ENCODE assay signal across 1 cellular context in genomic region chr21:46126321-46127238, GRCh38.
TF ChIP-seq lines count a peak whose summit lies in the region.

No MANE protein-coding gene starts in this region.

TF ChIP-seq in K562, 482 proteins besides CTCF, POLR2A, EP300 and RAD21:
- no peak for TF ChIP-seq RAD51 (IDR thresholded peaks at IDR 0.05; ENCODE audit: borderline replicate concordance, low read depth)
- TF ChIP-seq, protein P1, sequence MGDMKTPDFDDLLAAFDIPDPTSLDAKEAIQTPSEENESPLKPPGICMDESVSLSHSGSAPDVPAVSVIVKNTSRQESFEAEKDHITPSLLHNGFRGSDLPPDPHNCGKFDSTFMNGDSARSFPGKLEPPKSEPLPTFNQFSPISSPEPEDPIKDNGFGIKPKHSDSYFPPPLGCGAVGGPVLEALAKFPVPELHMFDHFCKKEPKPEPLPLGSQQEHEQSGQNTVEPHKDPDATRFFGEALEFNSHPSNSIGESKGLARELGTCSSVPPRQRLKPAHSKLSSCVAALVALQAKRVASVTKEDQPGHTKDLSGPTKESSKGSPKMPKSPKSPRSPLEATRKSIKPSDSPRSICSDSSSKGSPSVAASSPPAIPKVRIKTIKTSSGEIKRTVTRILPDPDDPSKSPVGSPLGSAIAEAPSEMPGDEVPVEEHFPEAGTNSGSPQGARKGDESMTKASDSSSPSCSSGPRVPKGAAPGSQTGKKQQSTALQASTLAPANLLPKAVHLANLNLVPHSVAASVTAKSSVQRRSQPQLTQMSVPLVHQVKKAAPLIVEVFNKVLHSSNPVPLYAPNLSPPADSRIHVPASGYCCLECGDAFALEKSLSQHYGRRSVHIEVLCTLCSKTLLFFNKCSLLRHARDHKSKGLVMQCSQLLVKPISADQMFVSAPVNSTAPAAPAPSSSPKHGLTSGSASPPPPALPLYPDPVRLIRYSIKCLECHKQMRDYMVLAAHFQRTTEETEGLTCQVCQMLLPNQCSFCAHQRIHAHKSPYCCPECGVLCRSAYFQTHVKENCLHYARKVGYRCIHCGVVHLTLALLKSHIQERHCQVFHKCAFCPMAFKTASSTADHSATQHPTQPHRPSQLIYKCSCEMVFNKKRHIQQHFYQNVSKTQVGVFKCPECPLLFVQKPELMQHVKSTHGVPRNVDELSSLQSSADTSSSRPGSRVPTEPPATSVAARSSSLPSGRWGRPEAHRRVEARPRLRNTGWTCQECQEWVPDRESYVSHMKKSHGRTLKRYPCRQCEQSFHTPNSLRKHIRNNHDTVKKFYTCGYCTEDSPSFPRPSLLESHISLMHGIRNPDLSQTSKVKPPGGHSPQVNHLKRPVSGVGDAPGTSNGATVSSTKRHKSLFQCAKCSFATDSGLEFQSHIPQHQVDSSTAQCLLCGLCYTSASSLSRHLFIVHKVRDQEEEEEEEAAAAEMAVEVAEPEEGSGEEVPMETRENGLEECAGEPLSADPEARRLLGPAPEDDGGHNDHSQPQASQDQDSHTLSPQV (IDR thresholded peaks at IDR 0.05): no peak
- TF ChIP-seq, protein P2, sequence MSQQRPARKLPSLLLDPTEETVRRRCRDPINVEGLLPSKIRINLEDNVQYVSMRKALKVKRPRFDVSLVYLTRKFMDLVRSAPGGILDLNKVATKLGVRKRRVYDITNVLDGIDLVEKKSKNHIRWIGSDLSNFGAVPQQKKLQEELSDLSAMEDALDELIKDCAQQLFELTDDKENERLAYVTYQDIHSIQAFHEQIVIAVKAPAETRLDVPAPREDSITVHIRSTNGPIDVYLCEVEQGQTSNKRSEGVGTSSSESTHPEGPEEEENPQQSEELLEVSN (IDR thresholded peaks at IDR 0.05; ENCODE audit: borderline replicate concordance in 1 of 2, extremely low read depth in 1 of 2, insufficient read depth in 1 of 2, insufficient read length in 1 of 2, low read depth in 1 of 2, low read length in 1 of 2, poor library complexity in 1 of 2, severe bottlenecking in 1 of 2): no peak
- TF ChIP-seq SRSF1 (IDR thresholded peaks at IDR 0.05; ENCODE audit: low read depth, low read length): no peak
- no peak for TF ChIP-seq POLR2AphosphoS2 (IDR thresholded peaks at IDR 0.05; ENCODE audit: low read length)
- TF ChIP-seq RBM17 (IDR thresholded peaks at IDR 0.05; ENCODE audit: borderline replicate concordance, low read depth, low read length): no peak
- TF ChIP-seq SIN3A (IDR thresholded peaks at IDR 0.05; ENCODE audit: borderline replicate concordance in 2 of 2, control insufficient read depth in 1 of 2, low read depth in 2 of 2, low read length in 2 of 2): no peak
- no peak for TF ChIP-seq ZSCAN29 (IDR thresholded peaks at IDR 0.05)
- no peak for TF ChIP-seq SAFB2 (IDR thresholded peaks at IDR 0.05; ENCODE audit: borderline replicate concordance, low read depth, low read length, severe bottlenecking)
- no peak for TF ChIP-seq FUS (optimal IDR thresholded peaks at IDR 0.05; ENCODE audit: low read depth, low read length)
- TF ChIP-seq HDAC1 (IDR thresholded peaks at IDR 0.05): no peak
- TF ChIP-seq SMAD4 (CRISPR knock-in tag; conservative IDR thresholded peaks at IDR 0.05): no peak
- no peak for TF ChIP-seq TCF7 (IDR thresholded peaks at IDR 0.05; ENCODE audit: borderline replicate concordance)
- no peak for TF ChIP-seq EZH2 (IDR thresholded peaks at IDR 0.05; ENCODE audit: borderline replicate concordance, low read depth, low read length)
- TF ChIP-seq, protein P3, sequence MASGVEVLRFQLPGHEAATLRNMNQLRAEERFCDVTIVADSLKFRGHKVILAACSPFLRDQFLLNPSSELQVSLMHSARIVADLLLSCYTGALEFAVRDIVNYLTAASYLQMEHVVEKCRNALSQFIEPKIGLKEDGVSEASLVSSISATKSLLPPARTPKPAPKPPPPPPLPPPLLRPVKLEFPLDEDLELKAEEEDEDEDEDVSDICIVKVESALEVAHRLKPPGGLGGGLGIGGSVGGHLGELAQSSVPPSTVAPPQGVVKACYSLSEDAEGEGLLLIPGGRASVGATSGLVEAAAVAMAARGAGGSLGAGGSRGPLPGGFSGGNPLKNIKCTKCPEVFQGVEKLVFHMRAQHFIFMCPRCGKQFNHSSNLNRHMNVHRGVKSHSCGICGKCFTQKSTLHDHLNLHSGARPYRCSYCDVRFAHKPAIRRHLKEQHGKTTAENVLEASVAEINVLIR (CRISPR knock-in tag; IDR thresholded peaks at IDR 0.05): no peak
- TF ChIP-seq E4F1 (CRISPR knock-in tag; IDR thresholded peaks at IDR 0.05; ENCODE audit: borderline replicate concordance): no peak
